9 cellular contexts compared by ENCODE assay signal in the genomic region with DNA sequence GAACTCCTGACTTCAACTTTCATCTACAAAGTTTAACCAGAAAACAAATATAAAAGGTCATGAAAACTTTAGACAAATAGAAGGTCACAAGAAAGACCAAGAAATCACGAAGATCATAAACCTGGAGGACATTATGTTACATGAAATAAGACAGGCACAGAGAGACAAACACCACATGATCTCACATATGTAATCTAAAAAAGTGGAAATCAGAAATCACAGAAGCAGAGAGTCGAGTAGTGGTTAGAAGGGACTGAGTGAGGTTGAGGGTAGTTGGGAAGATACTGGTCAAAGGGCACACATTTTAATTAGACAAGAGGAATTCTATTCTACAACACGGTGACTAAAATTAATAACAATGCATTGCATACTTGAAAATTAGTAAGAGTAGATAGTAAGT. TPM values are rescaled to one million over a fixed set of nuclear protein-coding genes. Genes with fewer than 3 reads are reported as not detected.
DNase-seq lines count a peak whose midpoint lies in the region; ATAC-seq, FAIRE-seq and TF ChIP-seq lines count a peak whose summit lies in the region.
"Had no signal": no experiment of that assay in that cellular context is flagged by ENCODE, and none has a peak within 500 bp of the region (broad histone marks: within the 10 kb centered on the region; RNA-seq: fewer than 3 reads in every experiment).

No MANE protein-coding gene starts in this region.

- no peak for DNase-seq in AG10803 (ENCODE audit: low read depth)
- no peak for DNase-seq in H7
- no peak for DNase-seq in activated CD8-positive, alpha-beta T cell treated with anti-CD3 and anti-CD28 coated beads for 36 hours
- DNase-seq in HepG2 (ENCODE audit: low spot score): peak; percentile 10
- DNase-seq in foreskin melanocyte: no peak
- no peak for DNase-seq in DMS153 treated with DMSO at 0.1 percent for 48 hours (lab: John Stamatoyannopoulos, UW; ENCODE audit: unreplicated experiment)
- DNase-seq in HuH-7.5 (ENCODE audit: low spot score): no peak
- DNase-seq: left cardiac atrium had no signal

- in situ Hi-C loops in HepG2 (cut with HindIII; ENCODE audit: extremely low pct_ligation_motif_present, low pct_unique_long_range_greater_than_20kb): no loop called here

- no peaks in the 10 kb centered on the region for H3K27me3 Mint-ChIP-seq in activated CD8-positive, alpha-beta T cell treated with anti-CD3 and anti-CD28 coated beads for 36 hours

- H3K4me1 Mint-ChIP-seq in activated CD8-positive, alpha-beta T cell treated with anti-CD3 and anti-CD28 coated beads for 36 hours (ENCODE audit: low read depth): peaks cover 28% of the 10 kb centered on the region

- peak overlapping the region; percentile 76 for H3K4me3 Mint-ChIP-seq in activated CD8-positive, alpha-beta T cell treated with anti-CD3 and anti-CD28 coated beads for 36 hours

- H3K4me2 ChIP-seq in HepG2 (ENCODE audit: low read depth, low read length): peak overlapping the region; percentile 99

- H2AFZ ChIP-seq in HepG2 (ENCODE audit: low read length): no peak overlapping the region

- TF ChIP-seq CTCF in AG10803 (conservative IDR thresholded peaks at IDR 0.05; ENCODE audit: low read length) (no peak), HepG2 (CRISPR knock-in tag; IDR thresholded peaks at IDR 0.05) (no peak)
- no peak for TF ChIP-seq CTCF in activated CD8-positive, alpha-beta T cell treated with anti-CD3 and anti-CD28 coated beads for 36 hours (IDR thresholded peaks at IDR 0.05)

- BruUV-seq in HepG2 (replicated peaks; lab: Mats Ljungman, UMichigan): no TSS peak

- no peaks in the 10 kb centered on the region for H3K9me3 ChIP-seq in HepG2 (ENCODE audit: low read length)

- TF ChIP-seq RAD21 in HepG2 (CRISPR knock-in tag; IDR thresholded peaks at IDR 0.05): no peak

- peak overlapping the region; percentile 94 for H3K27ac ChIP-seq in HepG2 (ENCODE audit: extremely low read length, insufficient read depth, low read length)

- peaks cover 33% of the 10 kb centered on the region for H3K79me2 ChIP-seq in HepG2 (ENCODE audit: insufficient read depth, low read length)

- CTCF ChIA-PET in activated CD8-positive, alpha-beta T cell treated with anti-CD3 and anti-CD28 coated beads for 36 hours (lab: Charles Lee): interaction anchor here (2.7 to 3.1 kb wide), 2 partner anchors 62 to 68 kb away, joined by 12 to 14 read pairs; a partner anchor contains a TSS
- CTCF ChIA-PET in HepG2 (lab: Yijun Ruan, JAX; ENCODE audit: low intra/inter-chr PET ratio, low total read pairs): no interaction called here

- intact Hi-C loops in activated CD8-positive, alpha-beta T cell treated with anti-CD3 and anti-CD28 coated beads for 36 hours (cut with micrococcal nuclease): no loop called here
- intact Hi-C loops in HepG2 (cut with micrococcal nuclease; ENCODE audit: unreplicated experiment): no loop called here

- H3K36me3 ChIP-seq in H7 (replicated peaks; ENCODE audit: control insufficient read depth, insufficient read depth, low read length): no peaks in the 10 kb centered on the region
- H3K36me3 ChIP-seq in HepG2 (replicated peaks in 1 of 2; ENCODE audit: control insufficient read depth in 1 of 2, insufficient read depth in 2 of 2, low read length in 2 of 2): peaks cover 4 to 16% of the 10 kb centered on the region in 2 experiments

- no peaks in the 10 kb centered on the region for H4K20me1 ChIP-seq in HepG2 (ENCODE audit: insufficient read depth, low read length)

- POLR2A ChIA-PET in activated CD8-positive, alpha-beta T cell treated with anti-CD3 and anti-CD28 coated beads for 36 hours (lab: Charles Lee): interaction anchor here (1.5 to 2.2 kb wide), 3 partner anchors 16 to 64 kb away, joined by 3 to 5 read pairs (median 5); no protein-coding TSS in a partner anchor
- POLR2A ChIA-PET in HepG2 (lab: Yijun Ruan, JAX): interaction anchor here (1.9 to 2.3 kb wide), 3 partner anchors 58 to 186 kb away, joined by 5 to 15 read pairs (median 8); a partner anchor contains a TSS

- ATAC-seq in activated CD8-positive, alpha-beta T cell treated with anti-CD3 and anti-CD28 coated beads for 36 hours: no peak
- ATAC-seq in HepG2: no peak
- ATAC-seq in HG02759 (IDR thresholded peaks at IDR 0.05; ENCODE audit: unreplicated experiment): no peak
- ATAC-seq: left cardiac atrium had no signal

- under 1% methylated on average over 3 of the region's 3 CpGs for WGBS in HepG2 (ENCODE audit: low lambda C conversion rate)

- H3K4me3 ChIP-seq in AG10803 (ENCODE audit: low read length) (peak overlapping the region; percentile 71), H7 (ENCODE audit: insufficient read depth, low read depth, low read length) (peak overlapping the region; percentile 1; the same call in 1 of the 2 replicates), HepG2 (replicated peaks in 1 of 3; ENCODE audit: insufficient read depth in 1 of 3, low read depth in 2 of 3, low read length in 3 of 3) (peak overlapping the region; percentile 66 to 75 (median 67); a peak in 5 of 6 replicates)

- peaks cover 2% of the 10 kb centered on the region for H3K9me3 Mint-ChIP-seq in activated CD8-positive, alpha-beta T cell treated with anti-CD3 and anti-CD28 coated beads for 36 hours

- peak overlapping the region; percentile 90 for H3K9ac ChIP-seq in HepG2 (ENCODE audit: insufficient read depth, low read depth, low read length)

- H3K36me3 Mint-ChIP-seq in activated CD8-positive, alpha-beta T cell treated with anti-CD3 and anti-CD28 coated beads for 36 hours (ENCODE audit: low read depth): peaks cover 30% of the 10 kb centered on the region

- H3K27ac Mint-ChIP-seq in activated CD8-positive, alpha-beta T cell treated with anti-CD3 and anti-CD28 coated beads for 36 hours: peak overlapping the region; percentile 67

- no peak for TF ChIP-seq EP300 in HepG2 (IDR thresholded peaks at IDR 0.05; ENCODE audit: low read depth in 2 of 2, low read length in 2 of 2)
- no peak for TF ChIP-seq EP300 in HepG2 (CRISPR knock-in tag; IDR thresholded peaks at IDR 0.05; ENCODE audit: borderline replicate concordance)

- peak; percentile 58 for FAIRE-seq in HepG2 (lab: Jason Lieb, UNC)

- no peaks in the 10 kb centered on the region for H3K27me3 ChIP-seq in H7 (ENCODE audit: control insufficient read depth, insufficient read depth, low read length)
- H3K27me3 ChIP-seq in HepG2 (ENCODE audit: control insufficient read depth in 1 of 2, insufficient read depth in 2 of 2, low read length in 2 of 2): no peaks in the 10 kb centered on the region; a peak in 1 of 5 replicates

- TF ChIP-seq POLR2A in HepG2 (IDR thresholded peaks at IDR 0.05; ENCODE audit: insufficient read depth in 1 of 2, low read depth in 2 of 2, low read length in 2 of 2): no peak

- H3K4me1 ChIP-seq in HepG2 (ENCODE audit: insufficient read depth, low read length): peaks cover 32% of the 10 kb centered on the region

TF ChIP-seq in HepG2, 621 proteins besides CTCF, POLR2A, EP300 and RAD21 (continues in another document):
- TF ChIP-seq, protein P1, sequence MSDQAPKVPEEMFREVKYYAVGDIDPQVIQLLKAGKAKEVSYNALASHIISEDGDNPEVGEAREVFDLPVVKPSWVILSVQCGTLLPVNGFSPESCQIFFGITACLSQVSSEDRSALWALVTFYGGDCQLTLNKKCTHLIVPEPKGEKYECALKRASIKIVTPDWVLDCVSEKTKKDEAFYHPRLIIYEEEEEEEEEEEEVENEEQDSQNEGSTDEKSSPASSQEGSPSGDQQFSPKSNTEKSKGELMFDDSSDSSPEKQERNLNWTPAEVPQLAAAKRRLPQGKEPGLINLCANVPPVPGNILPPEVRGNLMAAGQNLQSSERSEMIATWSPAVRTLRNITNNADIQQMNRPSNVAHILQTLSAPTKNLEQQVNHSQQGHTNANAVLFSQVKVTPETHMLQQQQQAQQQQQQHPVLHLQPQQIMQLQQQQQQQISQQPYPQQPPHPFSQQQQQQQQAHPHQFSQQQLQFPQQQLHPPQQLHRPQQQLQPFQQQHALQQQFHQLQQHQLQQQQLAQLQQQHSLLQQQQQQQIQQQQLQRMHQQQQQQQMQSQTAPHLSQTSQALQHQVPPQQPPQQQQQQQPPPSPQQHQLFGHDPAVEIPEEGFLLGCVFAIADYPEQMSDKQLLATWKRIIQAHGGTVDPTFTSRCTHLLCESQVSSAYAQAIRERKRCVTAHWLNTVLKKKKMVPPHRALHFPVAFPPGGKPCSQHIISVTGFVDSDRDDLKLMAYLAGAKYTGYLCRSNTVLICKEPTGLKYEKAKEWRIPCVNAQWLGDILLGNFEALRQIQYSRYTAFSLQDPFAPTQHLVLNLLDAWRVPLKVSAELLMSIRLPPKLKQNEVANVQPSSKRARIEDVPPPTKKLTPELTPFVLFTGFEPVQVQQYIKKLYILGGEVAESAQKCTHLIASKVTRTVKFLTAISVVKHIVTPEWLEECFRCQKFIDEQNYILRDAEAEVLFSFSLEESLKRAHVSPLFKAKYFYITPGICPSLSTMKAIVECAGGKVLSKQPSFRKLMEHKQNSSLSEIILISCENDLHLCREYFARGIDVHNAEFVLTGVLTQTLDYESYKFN (CRISPR knock-in tag; conservative IDR thresholded peaks at IDR 0.05): 0 out of 2 replicates have a peak, but pooled peaks have one; percentile 25
- TF ChIP-seq KLF15 (CRISPR knock-in tag; IDR thresholded peaks at IDR 0.05; ENCODE audit: borderline replicate concordance): no peak

RNA-seq across cellular contexts. Expression of a gene that starts 1.4 kb away (rescaled TPM):
- 20.0 and 20.5 TPM in 2 replicates for total RNA-seq in H7 (2014; rRNA removed; shearing (Covaris generic))
- total RNA-seq in activated CD8-positive, alpha-beta T cell treated with anti-CD3 and anti-CD28 coated beads for 36 hours: 10 to 100 TPM; 29.8 to 36.1 TPM
- total RNA-seq in HepG2 (2016; rRNA removed; fragmentation: Illumina TruSeq; extraction: Trizol): 49.0 and 65.8 TPM in 2 replicates
- 38.0 and 42.3 TPM in 2 replicates for total RNA-seq in HepG2 (2016; cell fraction: cytosol; rRNA removed; fragmentation: Illumina TruSeq; extraction: Trizol; ENCODE audit: low read depth)
- total RNA-seq in HepG2 (2016; cell fraction: insoluble cytoplasmic fraction; rRNA removed; fragmentation: Illumina TruSeq; extraction: Trizol): 50.2 and 66.0 TPM in 2 replicates
- 58.7 and 63.9 TPM in 2 replicates for total RNA-seq in HepG2 (2016; cell fraction: membrane; rRNA removed; fragmentation: Illumina TruSeq; extraction: Trizol)
- total RNA-seq in HepG2 (2016; cell fraction: nucleus; rRNA removed; fragmentation: Illumina TruSeq; extraction: Trizol): 49.7 and 60.7 TPM in 2 replicates
- polyA plus RNA-seq in HepG2 (2011; rRNA removed): 22.5 and 26.8 TPM in 2 replicates
- 9.9 and 11.6 TPM in 2 replicates for polyA plus RNA-seq in HepG2 (2011; cell fraction: cytosol; rRNA removed)
- 17.0 and 21.1 TPM in 2 replicates for polyA plus RNA-seq in HepG2 (2011; cell fraction: nucleus; rRNA removed)
- 21.1 and 34.2 TPM in 2 replicates for polyA plus RNA-seq in HepG2 (2012)
- polyA plus RNA-seq in HepG2 (2016; cell fraction: cytosol; fragmentation: Illumina TruSeq; extraction: Trizol; ENCODE audit: low read depth): 55.9 and 64.3 TPM in 2 replicates
- 55.7 and 56.0 TPM in 2 replicates for polyA plus RNA-seq in HepG2 (2016; cell fraction: insoluble cytoplasmic fraction; fragmentation: Illumina TruSeq; extraction: Trizol; ENCODE audit: low read depth)
- 58.8 and 59.6 TPM in 2 replicates for polyA plus RNA-seq in HepG2 (2016; cell fraction: membrane; fragmentation: Illumina TruSeq; extraction: Trizol; ENCODE audit: low read depth)
- polyA plus RNA-seq in HepG2 (2016; cell fraction: nucleus; fragmentation: Illumina TruSeq; extraction: Trizol; ENCODE audit: insufficient read depth, low read depth): 62.4 and 66.5 TPM in 2 replicates
- 4.6 and 5.0 TPM in 2 replicates for polyA minus RNA-seq in HepG2 (2011; rRNA and poly(A)+ RNA removed; ENCODE audit: low replicate concordance)
- polyA minus RNA-seq in HepG2 (2011; cell fraction: cytosol; rRNA and poly(A)+ RNA removed): 6.8 and 8.4 TPM in 2 replicates
- polyA minus RNA-seq in HepG2 (2011; cell fraction: nucleus; rRNA and poly(A)+ RNA removed): 46.5 and 59.9 TPM in 2 replicates

Comparison
In these comparisons a context has a peak if more than half of its experiments do, and no peak if none do; other contexts are left out.
1. H3K4me3 ChIP-seq: peak in every context shown above with its lines; median percentile 71 in AG10803; 67 in HepG2; 1 in H7.